ENCODE assay signal across 29 cellular contexts in the genomic region with DNA sequence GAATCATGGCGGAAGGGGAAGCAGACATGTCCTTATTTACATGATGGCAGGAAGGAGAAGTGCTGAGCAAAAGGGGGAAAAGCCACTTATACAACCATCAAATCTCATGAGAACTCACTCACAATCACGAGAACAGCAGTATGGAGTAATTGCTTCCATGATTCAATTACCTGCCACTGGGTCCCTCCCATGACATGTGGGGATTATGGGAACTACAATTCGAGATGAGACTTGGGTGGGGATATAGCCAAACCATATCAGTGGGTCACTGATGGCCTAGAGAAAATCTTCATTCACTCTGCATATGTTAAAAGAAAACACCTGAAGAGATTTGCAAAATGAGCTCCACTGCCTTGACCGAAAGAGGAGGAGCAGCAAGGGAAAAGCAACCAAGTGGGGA.
"Had no signal": no experiment of that assay in that cellular context is flagged by ENCODE, and none has a peak within 500 bp of the region (broad histone marks: within the 10 kb centered on the region; RNA-seq: fewer than 3 reads in every experiment).

No MANE protein-coding gene starts in this region.

- DNase-seq: activated CD4-positive, alpha-beta memory T cell treated with anti-CD3 and anti-CD28 coated beads for 36 hours; activated CD4-positive, alpha-beta T cell treated with anti-CD3 and anti-CD28 coated beads, Interleukin-2, amount 10 ng/mL, durations not matched to agents 24 days and 14 days; activated CD8-positive, alpha-beta memory T cell treated with anti-CD3 and anti-CD28 coated beads, Interleukin-2, amount 50 U/mL, for 4 hours; activated effector memory CD4-positive, alpha-beta T cell treated with anti-CD3 and anti-CD28 coated beads, Interleukin-2, amount 50 U/mL, for 16 hours; activated naive CD4-positive, alpha-beta T cell treated with anti-CD3 and anti-CD28 coated beads for 36 hours; activated naive CD8-positive, alpha-beta T cell treated with anti-CD3 and anti-CD28 coated beads for 36 hours; activated T-cell treated with anti-CD3 and anti-CD28 coated beads, Interleukin-2, amount 50 U/mL, for 1 hour; adrenal gland; aorta; body of pancreas; cortex of kidney; effector memory CD8-positive, alpha-beta T cell; foreskin fibroblast; head of caudate nucleus; hypothalamus; ovary; right lobe of liver; stimulated activated CD4-positive, alpha-beta T cell treated with anti-CD3 and anti-CD28 coated beads, Interleukin-12 subunit alpha, Interleukin-12 subunit beta, amount 100 ng/mL, for 4 hours; stimulated activated CD4-positive, alpha-beta T cell treated with anti-CD3 and anti-CD28 coated beads, Interleukin-4, amount 100 ng/mL, for 1 hour; stimulated activated naive CD8-positive, alpha-beta T cell treated with anti-CD3 and anti-CD28 coated beads, Interleukin-15, amount 100 ng/mL, for 72 hours; substantia nigra; T-helper 9 cell had no signal

- H3K27ac Mint-ChIP-seq: activated CD4-positive, alpha-beta memory T cell treated with anti-CD3 and anti-CD28 coated beads for 36 hours; activated CD4-positive, alpha-beta T cell treated with anti-CD3 and anti-CD28 coated beads, Interleukin-2, amount 10 ng/mL, durations not matched to agents 24 days and 14 days; activated naive CD4-positive, alpha-beta T cell treated with anti-CD3 and anti-CD28 coated beads for 36 hours; activated naive CD8-positive, alpha-beta T cell treated with anti-CD3 and anti-CD28 coated beads for 36 hours; activated T-helper 1 cell treated with anti-CD3 and anti-CD28 coated beads, Interleukin-12 subunit alpha, Interleukin-12 subunit beta, Interleukin-2, Interleukin-4 antibody, amounts not matched to agents 30 ng/mL and 10 ng/mL and 1 ng/mL, durations not matched to agents 14 hours and 24 hours and 36 hours; effector memory CD8-positive, alpha-beta T cell; stimulated activated effector memory CD8-positive, alpha-beta T cell treated with anti-CD3 and anti-CD28 coated beads, Interleukin-12 subunit alpha, Interleukin-12 subunit beta, amount 100 ng/mL, for 72 hours; stimulated activated naive CD8-positive, alpha-beta T cell treated with anti-CD3 and anti-CD28 coated beads, Interleukin-15, amount 100 ng/mL, for 72 hours had no signal

- H3K27me3 Mint-ChIP-seq: progenitor cell of endocrine pancreas; stimulated activated naive CD8-positive, alpha-beta T cell treated with anti-CD3 and anti-CD28 coated beads, Interleukin-15, amount 100 ng/mL, for 72 hours had no signal

- H3K36me3 Mint-ChIP-seq: activated CD4-positive, alpha-beta memory T cell treated with anti-CD3 and anti-CD28 coated beads for 36 hours; activated naive CD8-positive, alpha-beta T cell treated with anti-CD3 and anti-CD28 coated beads for 36 hours; stimulated activated effector memory CD8-positive, alpha-beta T cell treated with anti-CD3 and anti-CD28 coated beads, Interleukin-12 subunit alpha, Interleukin-12 subunit beta, amount 100 ng/mL, for 72 hours had no signal

- FAIRE-seq: endothelial cell of umbilical vein, TTC549 had no signal

- H3K9me3 Mint-ChIP-seq: activated CD4-positive, alpha-beta memory T cell treated with anti-CD3 and anti-CD28 coated beads for 36 hours; activated CD4-positive, alpha-beta T cell treated with anti-CD3 and anti-CD28 coated beads, Interleukin-2, amount 10 ng/mL, durations not matched to agents 24 days and 14 days; activated naive CD4-positive, alpha-beta T cell treated with anti-CD3 and anti-CD28 coated beads for 36 hours; activated T-helper 1 cell treated with anti-CD3 and anti-CD28 coated beads, Interleukin-12 subunit alpha, Interleukin-12 subunit beta, Interleukin-2, Interleukin-4 antibody, amounts not matched to agents 30 ng/mL and 10 ng/mL and 1 ng/mL, durations not matched to agents 14 hours and 24 hours and 36 hours; effector memory CD8-positive, alpha-beta T cell; stimulated activated effector memory CD8-positive, alpha-beta T cell treated with anti-CD3 and anti-CD28 coated beads, Interleukin-12 subunit alpha, Interleukin-12 subunit beta, amount 100 ng/mL, for 72 hours; stimulated activated naive CD8-positive, alpha-beta T cell treated with anti-CD3 and anti-CD28 coated beads, Interleukin-15, amount 100 ng/mL, for 72 hours had no signal

- H3K36me3 ChIP-seq: adrenal gland, ovary, right lobe of liver had no signal

- H3K4me1 Mint-ChIP-seq: activated CD4-positive, alpha-beta T cell treated with anti-CD3 and anti-CD28 coated beads, Interleukin-2, amount 10 ng/mL, durations not matched to agents 24 days and 14 days; activated naive CD8-positive, alpha-beta T cell treated with anti-CD3 and anti-CD28 coated beads for 36 hours; stimulated activated effector memory CD8-positive, alpha-beta T cell treated with anti-CD3 and anti-CD28 coated beads, Interleukin-12 subunit alpha, Interleukin-12 subunit beta, amount 100 ng/mL, for 72 hours; stimulated activated naive CD8-positive, alpha-beta T cell treated with anti-CD3 and anti-CD28 coated beads, Interleukin-15, amount 100 ng/mL, for 72 hours had no signal

- H3K27me3 ChIP-seq: adrenal gland, body of pancreas, ovary, right lobe of liver had no signal

- H3K27ac ChIP-seq: adrenal gland, body of pancreas, ovary, right lobe of liver, VCaP had no signal

- H3K4me3 Mint-ChIP-seq: activated CD4-positive, alpha-beta memory T cell treated with anti-CD3 and anti-CD28 coated beads for 36 hours; activated CD4-positive, alpha-beta T cell treated with anti-CD3 and anti-CD28 coated beads, Interleukin-2, amount 10 ng/mL, durations not matched to agents 24 days and 14 days; activated naive CD4-positive, alpha-beta T cell treated with anti-CD3 and anti-CD28 coated beads for 36 hours; activated naive CD8-positive, alpha-beta T cell treated with anti-CD3 and anti-CD28 coated beads for 36 hours; activated T-helper 1 cell treated with anti-CD3 and anti-CD28 coated beads, Interleukin-12 subunit alpha, Interleukin-12 subunit beta, Interleukin-2, Interleukin-4 antibody, amounts not matched to agents 30 ng/mL and 10 ng/mL and 1 ng/mL, durations not matched to agents 14 hours and 24 hours and 36 hours; effector memory CD8-positive, alpha-beta T cell; stimulated activated effector memory CD8-positive, alpha-beta T cell treated with anti-CD3 and anti-CD28 coated beads, Interleukin-12 subunit alpha, Interleukin-12 subunit beta, amount 100 ng/mL, for 72 hours; stimulated activated naive CD8-positive, alpha-beta T cell treated with anti-CD3 and anti-CD28 coated beads, Interleukin-15, amount 100 ng/mL, for 72 hours had no signal

- H3K4me3 ChIP-seq: adrenal gland, body of pancreas, ovary, right lobe of liver had no signal

- ATAC-seq: activated CD4-positive, CD25-positive, alpha-beta regulatory T cell treated with anti-CD3 and anti-CD28 coated beads, Interleukin-2, amount 50 U/mL, for 24 hours; body of pancreas; effector memory CD8-positive, alpha-beta T cell; right lobe of liver; stimulated activated effector memory CD8-positive, alpha-beta T cell treated with anti-CD3 and anti-CD28 coated beads, Interleukin-12 subunit alpha, Interleukin-12 subunit beta, amount 100 ng/mL, for 72 hours; stimulated activated naive CD8-positive, alpha-beta T cell treated with anti-CD3 and anti-CD28 coated beads, Interleukin-15, amount 100 ng/mL, for 72 hours had no signal

- H3K9me3 ChIP-seq: adrenal gland, body of pancreas, ovary, right lobe of liver had no signal

- H3K4me1 ChIP-seq: right lobe of liver had no signal
